Comparison of ENCODE assay signal across 9 cellular contexts in genomic region chr12:57783466-57783801, GRCh38. TPM values are rescaled to one million over a fixed set of nuclear protein-coding genes. Genes with fewer than 3 reads are reported as not detected.
A peak's percentile ranks its signal among the peaks of the same experiment; 100 is the strongest.
DNase-seq lines count a peak whose midpoint lies in the region; ATAC-seq and TF ChIP-seq lines count a peak whose summit lies in the region.
"Had no signal": no experiment of that assay in that cellular context is flagged by ENCODE, and none has a peak within 500 bp of the region (broad histone marks: within the 10 kb centered on the region; RNA-seq: fewer than 3 reads in every experiment).

No MANE protein-coding gene starts in this region.

- intact Hi-C loops in prostate gland (cut with DNase I): loop anchor here (5.0 kb wide), 2 partner anchors 44 to 114 kb away; no protein-coding TSS in a partner anchor

- H3K27me3 ChIP-seq in SJCRH30 (no peaks in the 10 kb centered on the region), prostate gland (replicated peaks; ENCODE audit: insufficient read depth) (no peaks in the 10 kb centered on the region)

- peak overlapping the region; percentile 67 for H3K9ac ChIP-seq in ES-I3 (ENCODE audit: low read depth, low read length)

- H3K4me1 ChIP-seq in ES-I3 (ENCODE audit: insufficient read depth, low read length): no peaks in the 10 kb centered on the region
- H3K4me1 ChIP-seq in SJCRH30: peaks cover 10% of the 10 kb centered on the region
- H3K4me1 ChIP-seq in prostate gland (replicated peaks): no peaks in the 10 kb centered on the region

- TF ChIP-seq POLR2A in prostate gland (IDR thresholded peaks at IDR 0.05): no peak

- ATAC-seq in GM19397 (IDR thresholded peaks at IDR 0.05; ENCODE audit: unreplicated experiment): no peak

- DNase-seq in SJCRH30 (no peak), fibroblast of mammary gland (ENCODE audit: low read depth) (no peak), prostate gland (ENCODE audit: low spot score) (no peak), cerebellum (ENCODE audit: low spot score) (no peak), NCI-H82 treated with DMSO at 0.1 percent for 48 hours (lab: John Stamatoyannopoulos, UW; ENCODE audit: unreplicated experiment) (no peak)
- no peak for DNase-seq in stimulated activated CD4-positive, alpha-beta T cell treated with anti-CD3 and anti-CD28 coated beads, Interleukin-2, amount 100 ng/mL, for 48 hours
- DNase-seq: erythroblast had no signal

- no peaks in the 10 kb centered on the region for H3K9me3 ChIP-seq in ES-I3 (ENCODE audit: control insufficient read depth, insufficient read depth, low read length)
- H3K9me3 ChIP-seq in SJCRH30 (replicated peaks): no peaks in the 10 kb centered on the region
- no peaks in the 10 kb centered on the region for H3K9me3 ChIP-seq in prostate gland

- 82% methylated on average over 12 of the region's 12 CpGs for WGBS in prostate gland

- H3K36me3 ChIP-seq in ES-I3 (ENCODE audit: insufficient read depth, low read length) (peaks cover 11% of the 10 kb centered on the region), SJCRH30 (peaks cover 49% of the 10 kb centered on the region), prostate gland (peaks cover 0 to 4% of the 10 kb centered on the region in 2 donors)

- H3K4me3 ChIP-seq in SJCRH30 (peak overlapping the region; percentile 83), fibroblast of mammary gland (ENCODE audit: control insufficient read depth, low read depth, low read length) (peak overlapping the region; percentile 100), prostate gland (peak overlapping the region; percentile 58 to 93)

- TF ChIP-seq CTCF in fibroblast of mammary gland (conservative IDR thresholded peaks at IDR 0.05; ENCODE audit: control insufficient read depth, insufficient read depth, low read depth, low read length) (no peak), prostate gland (IDR thresholded peaks at IDR 0.05) (no peak)

- H3K27ac ChIP-seq in SJCRH30 (peak overlapping the region; percentile 39; the same call in 1 of the 2 replicates), prostate gland (no peak overlapping the region)

RNA-seq across cellular contexts. Expression of gene TSFM, which starts 0.8 kb away (rescaled TPM):
- 440 and 505 TPM in 2 replicates for total RNA-seq in SJCRH30 (2014; rRNA removed; shearing (Covaris generic))
- total RNA-seq in prostate gland: 10 to 100 TPM; 24.3 to 39.6 TPM
- total RNA-seq in cerebellum: 19.3 TPM

RNA-seq across cellular contexts. Expression of gene EEF1AKMT3, which starts 11.0 kb away (rescaled TPM):
- 93.5 and 100 TPM in 2 replicates for total RNA-seq in SJCRH30 (2014; rRNA removed; shearing (Covaris generic))
- total RNA-seq in prostate gland (10 to 100 TPM; 12.1 to 12.6 TPM), cerebellum (3.7 TPM)

RNA-seq across cellular contexts. Expression of gene METTL1, which starts 11.5 kb away (rescaled TPM):
- 316 and 341 TPM in 2 replicates for total RNA-seq in SJCRH30 (2014; rRNA removed; shearing (Covaris generic))
- 10 to 100 TPM in 1 of 2 donors, 1 to 10 TPM in 1; 4.9 to 14.3 TPM for total RNA-seq in prostate gland
- total RNA-seq in cerebellum: 2.9 TPM

RNA-seq across cellular contexts. Expression of gene CYP27B1, which starts 16.6 kb away (rescaled TPM):
- total RNA-seq in SJCRH30 (2014; rRNA removed; shearing (Covaris generic)): 72.6 and 97.4 TPM in 2 replicates
- under 1 TPM; 0.14 to 0.91 TPM for total RNA-seq in prostate gland
- 1.2 TPM for total RNA-seq in cerebellum

RNA-seq across cellular contexts. Expression of gene MARCHF9, which starts 28.5 kb away (rescaled TPM):
- total RNA-seq in SJCRH30 (2014; rRNA removed; shearing (Covaris generic)): 136 and 147 TPM in 2 replicates
- 10 to 100 TPM; 11.1 to 13.2 TPM for total RNA-seq in prostate gland
- 12.2 TPM for total RNA-seq in cerebellum

Comparison
In these comparisons a context has a peak if more than half of its experiments do, and no peak if none do; other contexts are left out.
1. RNA of gene TSFM, which starts 0.8 kb away (total RNA-seq): 440 to 505 TPM in SJCRH30; 24.3 to 39.6 TPM in prostate gland and 19.3 TPM in cerebellum (single experiment); every median in the first group is over 10 times any median in the second.
2. RNA of gene METTL1, which starts 11.5 kb away (total RNA-seq): 316 to 341 TPM in SJCRH30; 4.9 to 14.3 TPM in prostate gland and 2.9 TPM in cerebellum (single experiment); every median in the first group is over 10 times any median in the second.
3. Peak in every context shown above with its lines, with median percentiles within 50 percentile points of each other: H3K4me3 ChIP-seq.